Comparison of ENCODE assay signal across 8 cellular contexts in the genomic region with DNA sequence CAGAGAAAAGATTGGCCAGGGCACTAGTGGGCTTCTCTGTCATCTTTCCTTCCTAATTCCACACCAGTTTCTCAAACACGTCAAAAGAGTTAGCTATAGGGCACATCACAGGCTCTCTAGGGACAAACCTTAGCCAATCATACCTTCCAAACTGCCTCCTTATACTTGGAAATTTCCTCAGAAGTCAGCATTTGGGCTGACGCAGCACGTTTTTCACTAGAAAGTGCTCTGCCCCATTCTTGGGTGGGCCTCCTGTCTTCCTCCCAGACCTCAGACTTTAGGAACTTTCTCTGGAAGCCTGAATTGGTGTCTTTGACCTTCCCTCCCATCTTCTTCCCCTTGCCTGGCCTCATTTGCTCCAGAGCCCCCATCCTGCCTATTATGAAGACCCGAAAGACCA. TPM values are rescaled to one million over a fixed set of nuclear protein-coding genes. Genes with fewer than 3 reads are reported as not detected.
DNase-seq lines count a peak whose midpoint lies in the region; ATAC-seq and TF ChIP-seq lines count a peak whose summit lies in the region.

No MANE protein-coding gene starts in this region.

- peaks cover 31% of the 10 kb centered on the region for H3K27me3 Mint-ChIP-seq in T-helper 2 cell treated with Interferon-gamma antibody and Interleukin-4, amounts not matched to agents 5 μg/mL and 100 μg/mL, for 36 hours (ENCODE audit: low read depth)

- no peak for TF ChIP-seq POLR2A in adrenal gland (IDR thresholded peaks at IDR 0.05)

- H3K27ac ChIP-seq in adrenal gland (peak overlapping the region; percentile 86 to 95 (median 89)), left lung (peak overlapping the region; percentile 89), substantia nigra (ENCODE audit: low read depth, low read length, poor library complexity, severe bottlenecking) (peak overlapping the region; percentile 28)

- H3K4me3 ChIP-seq in adrenal gland (peak overlapping the region in 2 of 4 donors; percentile 52 to 58), left lung (peak overlapping the region in 1 of 2 donors; percentile 49), H7 (ENCODE audit: insufficient read depth, low read depth, low read length) (no peak overlapping the region)

- H3K36me3 Mint-ChIP-seq in T-helper 2 cell treated with Interferon-gamma antibody and Interleukin-4, amounts not matched to agents 5 μg/mL and 100 μg/mL, for 36 hours (ENCODE audit: low read depth), result peaks cover 15% of the 10 kb centered on the region

- H3K9me3 Mint-ChIP-seq in T-helper 2 cell treated with Interferon-gamma antibody and Interleukin-4, amounts not matched to agents 5 μg/mL and 100 μg/mL, for 36 hours, result no peaks in the 10 kb centered on the region

- H3K27me3 ChIP-seq in adrenal gland (peaks cover 7% of the 10 kb centered on the region), left lung (peaks cover under 1 to 21% of the 10 kb centered on the region in 2 donors), H7 (ENCODE audit: control insufficient read depth, insufficient read depth, low read length) (peaks cover 26% of the 10 kb centered on the region)

- no peak for TF ChIP-seq CTCF in adrenal gland (IDR thresholded peaks at IDR 0.05)
- no peak for TF ChIP-seq CTCF in left lung (IDR thresholded peaks at IDR 0.05)

- no peak for DNase-seq in T-helper 2 cell treated with Interferon-gamma antibody and Interleukin-4, amounts not matched to agents 5 μg/mL and 100 μg/mL, for 36 hours (ENCODE audit: low spot score)
- DNase-seq in T-helper 2 cell (no peak), adrenal gland (no peak), left lung (no peak), substantia nigra (lab: John Stamatoyannopoulos, UW) (no peak), H7 (no peak), GM03348 (ENCODE audit: low spot score) (no peak)

- peaks cover 0 to 30% of the 10 kb centered on the region in 2 donors for H3K36me3 ChIP-seq in adrenal gland (replicated peaks in 1 of 2)
- H3K36me3 ChIP-seq in left lung, result peaks cover 0 to 31% of the 10 kb centered on the region in 2 donors
- no peaks in the 10 kb centered on the region for H3K36me3 ChIP-seq in H7 (replicated peaks; ENCODE audit: control insufficient read depth, insufficient read depth, low read length)

- H3K4me1 Mint-ChIP-seq in T-helper 2 cell treated with Interferon-gamma antibody and Interleukin-4, amounts not matched to agents 5 μg/mL and 100 μg/mL, for 36 hours (ENCODE audit: low read depth), result peaks cover 21% of the 10 kb centered on the region

- 65 to 71% (median 69%) methylated on average over 4 of the region's 4 CpGs for WGBS in adrenal gland, 4 donors

- ATAC-seq in left lung, result no peak
- ATAC-seq in GM18519 (IDR thresholded peaks at IDR 0.05; ENCODE audit: low FRiP score, unreplicated experiment), result no peak

- peak overlapping the region; percentile 91 for H3K4me3 Mint-ChIP-seq in T-helper 2 cell treated with Interferon-gamma antibody and Interleukin-4, amounts not matched to agents 5 μg/mL and 100 μg/mL, for 36 hours

- intact Hi-C loops in adrenal gland (cut with DNase I) (no loop called here), left lung (cut with DNase I) (no loop called here)

- H3K27ac Mint-ChIP-seq in T-helper 2 cell treated with Interferon-gamma antibody and Interleukin-4, amounts not matched to agents 5 μg/mL and 100 μg/mL, for 36 hours, result no peak overlapping the region

- peaks cover 3 to 19% of the 10 kb centered on the region in 2 donors for H3K4me1 ChIP-seq in adrenal gland (replicated peaks in 1 of 2)
- H3K4me1 ChIP-seq in left lung, result peaks cover 0 to 26% of the 10 kb centered on the region in 2 donors

- H3K9me3 ChIP-seq in adrenal gland (replicated peaks in 1 of 3), result no peaks in the 10 kb centered on the region
- H3K9me3 ChIP-seq in left lung, result no peaks in the 10 kb centered on the region

RNA-seq across cellular contexts. Expression of gene SFXN3, which starts 11.1 kb away (rescaled TPM):
- total RNA-seq in adrenal gland (10 to 100 TPM; 20.4 to 54.0 (median 36.3) TPM), left lung (10 to 100 TPM; 67.2 to 79.0 TPM)
- 10 to 100 TPM; 24.1 to 32.8 (median 25.7) TPM for polyA plus RNA-seq in adrenal gland
- 4.1 and 5.6 TPM in 2 replicates for total RNA-seq in H7 (2014; rRNA removed; shearing (Covaris generic))

RNA-seq across cellular contexts. Expression of gene PDZD7, which starts 11.2 kb away (rescaled TPM):
- 1 to 10 TPM in 2 of 8 donors, under 1 TPM in 5, not detected in 1; 0.13 to 1.9 (median 0.60) TPM for total RNA-seq in adrenal gland
- 1 to 10 TPM in 2 of 3 donors, under 1 TPM in 1; 0.18 to 3.5 (median 1.0) TPM for polyA plus RNA-seq in adrenal gland
- under 1 TPM; 0.58 to 0.96 TPM for total RNA-seq in left lung
- total RNA-seq in H7 (2014; rRNA removed; shearing (Covaris generic)), result 2.3 and 5.1 TPM in 2 replicates

RNA-seq across cellular contexts. Expression of gene KAZALD1, which starts 19.7 kb away (rescaled TPM):
- total RNA-seq in adrenal gland (1 to 10 TPM; 1.3 to 5.4 (median 2.1) TPM), left lung (10 to 100 TPM in 1 of 2 donors, 1 to 10 TPM in 1; 7.1 to 12.0 TPM)
- 1 to 10 TPM in 2 of 3 donors, under 1 TPM in 1; 0.55 to 3.9 (median 2.9) TPM for polyA plus RNA-seq in adrenal gland
- 11.9 and 22.0 TPM in 2 replicates for total RNA-seq in H7 (2014; rRNA removed; shearing (Covaris generic))

RNA-seq across cellular contexts. Expression of gene LZTS2, which starts 42.5 kb away (rescaled TPM):
- total RNA-seq in adrenal gland, result 100 to 1,000 TPM in 4 of 8 donors, 10 to 100 TPM in 4; 45.6 to 161 (median 101) TPM
- 100 to 1,000 TPM in 2 of 3 donors, 10 to 100 TPM in 1; 12.2 to 232 (median 126) TPM for polyA plus RNA-seq in adrenal gland
- total RNA-seq in left lung, result 10 to 100 TPM; 47.6 to 48.6 TPM
- total RNA-seq in H7 (2014; rRNA removed; shearing (Covaris generic)), result 107 and 108 TPM in 2 replicates

RNA-seq across cellular contexts. Expression of gene TWNK, which starts 54.8 kb away (rescaled TPM):
- total RNA-seq in adrenal gland (10 to 100 TPM in 4 of 8 donors, 1 to 10 TPM in 4; 5.3 to 14.2 (median 10.2) TPM), left lung (1 to 10 TPM; 3.4 to 6.6 TPM)
- polyA plus RNA-seq in adrenal gland, result 10 to 100 TPM in 1 of 3 donors, 1 to 10 TPM in 2; 7.6 to 21.8 (median 9.0) TPM
- 16.0 and 19.2 TPM in 2 replicates for total RNA-seq in H7 (2014; rRNA removed; shearing (Covaris generic))

Comparison
In these comparisons a context has a peak if more than half of its experiments do, and no peak if none do; other contexts are left out.
1. H3K27ac ChIP-seq: peak in every context shown above with its lines; median percentile 89 in adrenal gland; 89 in left lung; 28 in substantia nigra.